16 cellular contexts compared by ENCODE assay signal in genomic region chr12:1645819-1646218, GRCh38.
DNase-seq lines count a peak whose midpoint lies in the region; ATAC-seq, FAIRE-seq and TF ChIP-seq lines count a peak whose summit lies in the region.
"Had no signal": no experiment of that assay in that cellular context is flagged by ENCODE, and none has a peak within 500 bp of the region (broad histone marks: within the 10 kb centered on the region; RNA-seq: fewer than 3 reads in every experiment).

No MANE protein-coding gene starts in this region.

- no peaks in the 10 kb centered on the region for H3K9me3 ChIP-seq in parathyroid adenoma (ENCODE audit: control insufficient read depth, low read length)
- H3K9me3 ChIP-seq: HAP-1 had no signal

- no peaks in the 10 kb centered on the region for H3K27me3 ChIP-seq in parathyroid adenoma (ENCODE audit: control insufficient read depth, insufficient read depth, low read length)

- no peak overlapping the region for H2AFZ ChIP-seq in parathyroid adenoma

- H3K4me3 ChIP-seq in parathyroid adenoma (ENCODE audit: low read depth, low read length), result no peak overlapping the region
- H3K4me3 ChIP-seq: HAP-1 had no signal

- H3K9ac ChIP-seq in parathyroid adenoma, result no peak overlapping the region
- H3K9ac ChIP-seq: KMS-11 had no signal

- DNase-seq in DMS153 (lab: John Stamatoyannopoulos, UW) (peak; percentile 29), HTR-8/SVneo (ENCODE audit: insufficient read length, low spot score) (no peak), HuH-7.5 (ENCODE audit: low spot score) (no peak), C1 segment of cervical spinal cord (lab: John Stamatoyannopoulos, UW) (no peak)
- DNase-seq: NCI-H1417 treated with DMSO at 0.1 percent for 48 hours, NCI-H187 treated with DMSO at 0.1 percent for 48 hours, NCI-H2171 treated with DMSO at 0.1 percent for 48 hours, NCI-H446, NCI-H69 had no signal

- H3K36me3 ChIP-seq in parathyroid adenoma (ENCODE audit: control insufficient read depth, insufficient read depth, low read length), result no peaks in the 10 kb centered on the region
- H3K36me3 ChIP-seq: HAP-1 had no signal

- H3K4me2 ChIP-seq in parathyroid adenoma (ENCODE audit: low read length), result no peak overlapping the region
- H3K4me2 ChIP-seq: KMS-11 had no signal

- ATAC-seq in HG03439 (IDR thresholded peaks at IDR 0.05; ENCODE audit: unreplicated experiment), result no peak
- ATAC-seq: Panc1 had no signal

- H3K79me2 ChIP-seq in parathyroid adenoma, result peaks cover 7% of the 10 kb centered on the region

- FAIRE-seq in HTR-8/SVneo (lab: Jason Lieb, UNC), result peak; percentile 74
- FAIRE-seq: G401.6 had no signal

- peaks cover 76% of the 10 kb centered on the region for H3K4me1 ChIP-seq in parathyroid adenoma

- no peak for TF ChIP-seq CTCF in parathyroid adenoma (IDR thresholded peaks at IDR 0.05)

- H3K27ac ChIP-seq in cingulate gyrus (ENCODE audit: low read depth, low read length), result peak overlapping the region; percentile 91
- H3K27ac ChIP-seq in parathyroid adenoma, result peak overlapping the region; percentile 96
- H3K27ac ChIP-seq: KMS-11 had no signal
